ENCODE assay signal across 8 cellular contexts in the genomic region with DNA sequence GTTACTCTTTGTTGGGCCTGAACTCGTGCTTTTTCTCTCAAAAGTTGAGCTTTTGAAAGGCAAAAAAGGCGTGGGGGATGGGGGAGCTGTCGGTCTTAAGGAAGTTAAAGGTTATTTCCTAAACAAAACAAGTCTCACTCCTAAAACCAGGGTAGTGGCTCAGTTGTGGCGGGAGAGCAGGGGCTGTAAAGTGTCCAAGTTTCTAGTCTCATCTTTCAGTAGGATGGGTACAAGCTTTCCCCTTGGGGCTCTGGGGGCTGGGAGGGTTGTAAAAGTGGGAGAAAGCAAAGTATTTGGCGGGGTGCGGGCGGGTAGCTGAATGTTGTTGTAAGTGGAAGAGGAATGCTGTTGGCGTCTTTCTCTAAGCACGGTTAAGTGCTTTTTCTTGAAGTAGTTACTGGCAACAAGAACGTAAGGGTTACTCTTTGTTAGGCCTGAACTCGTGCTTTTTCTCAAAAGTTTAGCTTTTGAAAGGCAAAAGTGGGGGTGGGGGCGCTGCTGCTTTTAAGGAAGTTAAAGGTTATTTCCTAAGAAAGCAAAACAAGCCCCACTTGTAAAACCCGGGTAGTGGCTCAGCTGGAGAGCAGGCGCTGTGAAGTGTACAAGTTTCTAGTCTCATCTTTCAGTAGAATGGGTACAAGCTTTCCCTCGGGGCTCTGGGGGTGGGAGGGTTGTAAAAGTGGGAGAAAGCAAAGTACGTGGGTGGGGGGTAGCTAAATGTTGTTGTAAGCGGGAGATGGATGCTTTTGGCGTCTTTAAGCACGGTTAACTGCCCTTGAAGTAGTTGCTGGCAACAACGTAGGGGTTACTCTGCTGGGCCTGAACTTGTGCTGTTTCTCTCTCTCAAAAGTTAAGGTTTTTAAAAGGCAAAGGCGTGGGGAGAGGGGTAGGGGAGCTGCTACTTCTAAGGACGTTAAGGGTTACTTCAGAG. TPM values are rescaled to one million over a fixed set of nuclear protein-coding genes. Genes with fewer than 3 reads are reported as not detected.
DNase-seq lines count a peak whose midpoint lies in the region; ATAC-seq and TF ChIP-seq lines count a peak whose summit lies in the region.

No MANE protein-coding gene starts in this region.

- H3K36me3 ChIP-seq in PC-9 (ENCODE audit: low read depth) (peaks cover 21% of the 10 kb centered on the region; the same call in 1 of the 2 replicates), breast epithelium (no peaks in the 10 kb centered on the region), right lobe of liver (peaks cover 0 to 20% (median 10%) of the 10 kb centered on the region in 4 donors), suprapubic skin (peaks cover 22% of the 10 kb centered on the region)

- WGBS in right lobe of liver (ENCODE audit: insufficient coverage, low coverage, low lambda C conversion rate, missing lambda C conversion rate), result 49% methylated on average over 22 of the region's 22 CpGs
- 38% methylated on average over 22 of the region's 22 CpGs for WGBS in suprapubic skin

- H3K4me2 ChIP-seq in PC-9, result peak overlapping the region; percentile 87

- POLR2A ChIA-PET in PC-9 (lab: Charles Lee; ENCODE audit: unreplicated experiment), result interaction anchor here (0.6 to 1.6 kb wide), 7 partner anchors 11 to 1509 kb away, joined by 3 to 17 read pairs (median 8); no protein-coding TSS in a partner anchor

- ATAC-seq in GM21528 (IDR thresholded peaks at IDR 0.05; ENCODE audit: low FRiP score, unreplicated experiment), result peak; percentile 3
- ATAC-seq in right lobe of liver, result no peak
- ATAC-seq in GM19452 (IDR thresholded peaks at IDR 0.05; ENCODE audit: unreplicated experiment), result no peak

- no peak for TF ChIP-seq POLR2A in breast epithelium (IDR thresholded peaks at IDR 0.05)
- TF ChIP-seq POLR2A in right lobe of liver (IDR thresholded peaks at IDR 0.05), result no peak
- no peak for TF ChIP-seq POLR2A in suprapubic skin (IDR thresholded peaks at IDR 0.05)

- H3K27ac ChIP-seq in PC-9 (peak overlapping the region; percentile 61), breast epithelium (peak overlapping the region; percentile 97 to 98), right lobe of liver (peak overlapping the region; percentile 91 to 97 (median 92)), suprapubic skin (peak overlapping the region; percentile 98)

- TF ChIP-seq EP300 in suprapubic skin (IDR thresholded peaks at IDR 0.05), result no peak

- peak overlapping the region; percentile 65 for H3K4me3 ChIP-seq in PC-9
- H3K4me3 ChIP-seq in breast epithelium, result peak overlapping the region; percentile 84 to 96 (median 88)
- H3K4me3 ChIP-seq in right lobe of liver, result peak overlapping the region; percentile 48 to 90 (median 89)
- H3K4me3 ChIP-seq in suprapubic skin, result peak overlapping the region; percentile 79

- TF ChIP-seq CTCF in PC-9 (conservative IDR thresholded peaks at IDR 0.05) (no peak), breast epithelium (IDR thresholded peaks at IDR 0.05) (no peak), right lobe of liver (IDR thresholded peaks at IDR 0.05) (no peak), suprapubic skin (IDR thresholded peaks at IDR 0.05) (no peak)

- DNase-seq in ACHN (peak; percentile 22), PC-9 (no peak), breast epithelium (ENCODE audit: low spot score in 2 of 2) (peak in 1 of 2 donors; percentile 58), right lobe of liver (no peak), suprapubic skin (ENCODE audit: low spot score in 2 of 2) (no peak), SHP77 (lab: John Stamatoyannopoulos, UW) (no peak)

- peak overlapping the region; percentile 75 for H2AFZ ChIP-seq in PC-9

- no peaks in the 10 kb centered on the region for H3F3A ChIP-seq in PC-9 (ENCODE audit: insufficient read depth, low read depth)

- H3K4me1 ChIP-seq in PC-9 (replicated peaks; ENCODE audit: insufficient read depth) (peaks cover 10% of the 10 kb centered on the region), breast epithelium (peaks cover 4 to 19% of the 10 kb centered on the region in 2 donors), right lobe of liver (peaks cover 0 to 24% (median 3%) of the 10 kb centered on the region in 4 donors), suprapubic skin (peaks cover 39% of the 10 kb centered on the region)

- no peaks in the 10 kb centered on the region for H3K9me3 ChIP-seq in PC-9 (ENCODE audit: insufficient read depth, low read depth)
- H3K9me3 ChIP-seq in breast epithelium, result no peaks in the 10 kb centered on the region
- H3K9me3 ChIP-seq in right lobe of liver, result no peaks in the 10 kb centered on the region
- no peaks in the 10 kb centered on the region for H3K9me3 ChIP-seq in suprapubic skin

- CTCF ChIA-PET in PC-9 (lab: Charles Lee), result no interaction called here

- intact Hi-C loops in PC-9 (cut with micrococcal nuclease; ENCODE audit: unreplicated experiment) (loop anchor here (2.0 to 5.0 kb wide), 2 partner anchors 85 to 100 kb away; no protein-coding TSS in a partner anchor), breast epithelium (cut with DNase I; ENCODE audit: low total_unique reads) (no loop called here), right lobe of liver (cut with DNase I) (no loop called here)

- H4K20me1 ChIP-seq in PC-9 (ENCODE audit: insufficient read depth), result peaks cover 26% of the 10 kb centered on the region

- no peaks in the 10 kb centered on the region for H3K9me2 ChIP-seq in PC-9 (ENCODE audit: insufficient read depth)

- H3K27me3 ChIP-seq in PC-9 (ENCODE audit: insufficient read depth, low read depth) (no peaks in the 10 kb centered on the region), breast epithelium (no peaks in the 10 kb centered on the region), right lobe of liver (no peaks in the 10 kb centered on the region), suprapubic skin (no peaks in the 10 kb centered on the region)

- no TSS peak for BruUV-seq in PC-9 (replicated peaks; lab: Mats Ljungman, UMichigan)

- in situ Hi-C loops in ACHN (cut with HindIII; ENCODE audit: low pct_ligation_motif_present, low pct_unique_long_range_greater_than_20kb, low sequenced_read_pairs), result no loop called here

- H3K79me2 ChIP-seq in PC-9 (ENCODE audit: low read depth), result peaks cover 35% of the 10 kb centered on the region

RNA-seq across cellular contexts. Expression of a gene that starts 1.1 kb away (rescaled TPM):
- total RNA-seq in PC-9 (2021) (251 and 258 TPM in 2 replicates), breast epithelium (100 to 1,000 TPM in 2 of 3 donors, 10 to 100 TPM in 1; 93.9 to 142 (median 127) TPM), right lobe of liver (100 to 1,000 TPM in 1 of 6 experiments, 10 to 100 TPM in 5; 65.1 to 149 (median 76.4) TPM), suprapubic skin (100 to 1,000 TPM; 113 to 126 (median 117) TPM)
